Comparison of ENCODE assay signal across 13 cellular contexts in the genomic region with DNA sequence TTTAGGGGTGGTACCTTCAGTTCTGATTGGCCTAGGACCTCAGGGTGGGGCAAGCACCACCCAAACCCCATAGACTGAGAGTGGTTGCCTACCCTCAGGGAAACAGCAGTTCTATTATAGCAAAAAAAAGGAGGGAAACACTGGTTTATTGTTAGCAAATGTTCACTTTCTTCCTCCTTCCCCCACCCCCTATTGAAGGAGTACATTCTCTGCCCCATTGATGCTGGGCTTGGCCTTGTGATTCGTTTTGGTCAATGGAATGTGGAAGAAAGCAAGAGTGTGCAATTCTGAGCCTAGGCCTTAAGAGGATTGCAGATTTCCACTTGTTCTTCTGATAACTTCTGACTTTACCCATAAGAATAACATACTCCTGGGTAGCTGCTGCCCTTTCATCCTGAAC.
DNase-seq lines count a peak whose midpoint lies in the region; ATAC-seq and TF ChIP-seq lines count a peak whose summit lies in the region.
"Had no signal": no experiment of that assay in that cellular context is flagged by ENCODE, and none has a peak within 500 bp of the region (broad histone marks: within the 10 kb centered on the region; RNA-seq: fewer than 3 reads in every experiment).

No MANE protein-coding gene starts in this region.

- H3K27ac Mint-ChIP-seq in mesothelial cell of epicardium, result peak overlapping the region; percentile 30
- H3K27ac Mint-ChIP-seq: CD8-positive, alpha-beta memory T cell; H9 had no signal

- no peak for ATAC-seq in HG03520 (IDR thresholded peaks at IDR 0.05; ENCODE audit: unreplicated experiment)
- no peak for ATAC-seq in GM21367 (IDR thresholded peaks at IDR 0.05; ENCODE audit: unreplicated experiment)

- H3K27ac ChIP-seq in substantia nigra (ENCODE audit: low read depth, low read length, poor library complexity, severe bottlenecking), result peak overlapping the region; percentile 86

- H3K36me3 Mint-ChIP-seq in mesothelial cell of epicardium, result no peaks in the 10 kb centered on the region
- H3K36me3 Mint-ChIP-seq: CD4-positive, CD25-positive, alpha-beta regulatory T cell; CD8-positive, alpha-beta memory T cell had no signal

- no peaks in the 10 kb centered on the region for H3K9me3 Mint-ChIP-seq in mesothelial cell of epicardium
- H3K9me3 Mint-ChIP-seq: CD4-positive, CD25-positive, alpha-beta regulatory T cell; CD8-positive, alpha-beta memory T cell had no signal

- H3K4me1 Mint-ChIP-seq in mesothelial cell of epicardium, result peaks cover 32% of the 10 kb centered on the region
- H3K4me1 Mint-ChIP-seq: CD4-positive, CD25-positive, alpha-beta regulatory T cell; CD8-positive, alpha-beta memory T cell had no signal

- H3K4me3 Mint-ChIP-seq in mesothelial cell of epicardium, result no peak overlapping the region
- H3K4me3 Mint-ChIP-seq: CD4-positive, CD25-positive, alpha-beta regulatory T cell; CD8-positive, alpha-beta memory T cell; H9 had no signal

- in situ Hi-C loops in SK-MEL-5 (cut with HindIII; ENCODE audit: low pct_unique_long_range_greater_than_20kb, low sequenced_read_pairs), result no loop called here

- TF ChIP-seq CTCF in mesothelial cell of epicardium (IDR thresholded peaks at IDR 0.05; ENCODE audit: unreplicated experiment), result no peak

- no peaks in the 10 kb centered on the region for H3K27me3 Mint-ChIP-seq in mesothelial cell of epicardium (ENCODE audit: low read depth)

- peak; percentile 77 for DNase-seq in SK-MEL-5 (ENCODE audit: low read depth, low spot score)
- no peak for DNase-seq in mesothelial cell of epicardium (ENCODE audit: low spot score in 2 of 2, unreplicated experiment in 2 of 2)
- peak in 1 of 49 donors; percentile 4 for DNase-seq in substantia nigra (lab: John Stamatoyannopoulos, UW)
- no peak for DNase-seq in NCI-H526 (lab: John Stamatoyannopoulos, UW)
- no peak for DNase-seq in mucosa of gallbladder (ENCODE audit: low spot score)
- DNase-seq: ACHN; BE2C; Caco-2; CD4-positive, CD25-positive, alpha-beta regulatory T cell; CD8-positive, alpha-beta memory T cell; H9 had no signal
